Comparison of ENCODE assay signal across 8 cellular contexts in genomic region chrX:7926914-7927258, GRCh38. TPM values are rescaled to one million over a fixed set of nuclear protein-coding genes. Genes with fewer than 3 reads are reported as not detected.
A peak's percentile ranks its signal among the peaks of the same experiment; 100 is the strongest.
DNase-seq lines count a peak whose midpoint lies in the region; ATAC-seq and TF ChIP-seq lines count a peak whose summit lies in the region.

No MANE protein-coding gene starts in this region.

- H3K27ac ChIP-seq in OCI-LY3 (ENCODE audit: low read length) (peak overlapping the region; percentile 82), rectal smooth muscle tissue (ENCODE audit: low read depth, low read length) (no peak overlapping the region)

- DNase-seq in fibroblast of the aortic adventitia (ENCODE audit: low read depth), result no peak
- DNase-seq in NCI-H748 (lab: John Stamatoyannopoulos, UW; ENCODE audit: unreplicated experiment), result no peak
- no peak for DNase-seq in NCI-H2029 (lab: John Stamatoyannopoulos, UW)
- no peak for DNase-seq in NCI-H345 (lab: John Stamatoyannopoulos, UW)

- H3K4me3 ChIP-seq in OCI-LY3 (ENCODE audit: low read length) (peak overlapping the region; percentile 99), fibroblast of the aortic adventitia (ENCODE audit: low read depth, low read length) (peak overlapping the region; percentile 68), rectal smooth muscle tissue (ENCODE audit: low read length) (peak overlapping the region; percentile 74)

- H4K20me1 ChIP-seq in OCI-LY3 (ENCODE audit: insufficient read depth, low read length), result no peaks in the 10 kb centered on the region

- ATAC-seq in GM21717 (IDR thresholded peaks at IDR 0.05; ENCODE audit: unreplicated experiment) (peak; percentile 60), esophagus mucosa (no peak)

- H3K9ac ChIP-seq in OCI-LY3 (ENCODE audit: low read length), result peak overlapping the region; percentile 89
- no peak overlapping the region for H3K9ac ChIP-seq in rectal smooth muscle tissue (ENCODE audit: low read length)

- peak overlapping the region; percentile 82 for H2AFZ ChIP-seq in OCI-LY3 (ENCODE audit: low read depth, low read length)

- H3K4me1 ChIP-seq in OCI-LY3 (ENCODE audit: low read length) (peaks cover 24% of the 10 kb centered on the region; the same call in 1 of the 2 replicates), rectal smooth muscle tissue (ENCODE audit: control insufficient read depth, insufficient read depth, low read length) (no peaks in the 10 kb centered on the region)

- no peaks in the 10 kb centered on the region for H3K79me2 ChIP-seq in OCI-LY3 (ENCODE audit: low read length)

- H3K4me2 ChIP-seq in OCI-LY3 (ENCODE audit: low read length), result peak overlapping the region; percentile 97

- TF ChIP-seq CTCF in OCI-LY3 (IDR thresholded peaks at IDR 0.05; ENCODE audit: low read depth, low read length), result no peak
- no peak for TF ChIP-seq CTCF in fibroblast of the aortic adventitia (IDR thresholded peaks at IDR 0.05; ENCODE audit: insufficient read depth, low read length)

- H3K27me3 ChIP-seq in OCI-LY3 (ENCODE audit: low read depth, low read length) (no peaks in the 10 kb centered on the region), rectal smooth muscle tissue (ENCODE audit: control insufficient read depth, insufficient read depth, low read length) (no peaks in the 10 kb centered on the region)

- H3K36me3 ChIP-seq in OCI-LY3 (replicated peaks; ENCODE audit: low read depth, low read length) (no peaks in the 10 kb centered on the region), rectal smooth muscle tissue (ENCODE audit: control insufficient read depth, insufficient read depth, low read length) (no peaks in the 10 kb centered on the region)

- no peaks in the 10 kb centered on the region for H3K9me3 ChIP-seq in OCI-LY3 (ENCODE audit: insufficient read depth, low read length)

RNA-seq across cellular contexts. Expression of gene PNPLA4, which starts 0.3 kb away (rescaled TPM):
- total RNA-seq in fibroblast of the aortic adventitia (ENCODE audit: low replicate concordance), result 1.5 and 14.2 TPM in 2 replicates
- total RNA-seq in esophagus mucosa, result 36.0 TPM
